In the genomic region with DNA sequence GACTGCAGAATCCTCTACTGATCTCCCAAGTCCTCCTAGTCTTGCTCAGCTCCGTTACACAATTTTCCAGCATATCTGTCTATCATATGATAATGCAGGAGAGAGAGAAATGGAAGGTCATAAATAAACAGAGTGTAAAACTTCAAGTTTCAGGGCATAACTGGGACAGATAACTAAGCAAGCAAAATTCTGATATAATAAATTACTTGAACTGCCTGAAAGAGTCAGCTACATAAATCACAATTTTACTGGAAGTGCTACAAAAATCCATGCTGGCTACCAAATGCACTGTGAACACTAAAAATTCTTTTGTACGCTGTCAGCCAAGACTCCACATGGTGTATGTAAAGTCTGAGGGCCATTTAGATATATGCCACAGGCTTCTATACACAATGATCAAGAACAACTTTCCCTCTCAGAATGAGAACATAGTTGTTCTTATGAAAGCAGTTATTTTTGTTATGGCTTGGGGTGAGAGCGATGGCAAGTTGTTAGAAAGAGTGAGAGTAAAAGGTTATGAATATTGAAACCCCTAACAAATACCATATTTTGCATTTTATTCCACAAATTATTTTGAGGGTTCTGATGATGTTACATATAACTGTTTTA, we compare ENCODE assay signal across 20 cellular contexts. TPM values are rescaled to one million over a fixed set of nuclear protein-coding genes. Genes with fewer than 3 reads are reported as not detected.
DNase-seq lines count a peak whose midpoint lies in the region; ATAC-seq and TF ChIP-seq lines count a peak whose summit lies in the region.
"Had no signal": no experiment of that assay in that cellular context is flagged by ENCODE, and none has a peak within 500 bp of the region (broad histone marks: within the 10 kb centered on the region; RNA-seq: fewer than 3 reads in every experiment).

No MANE protein-coding gene starts in this region.

- POLR2A ChIA-PET in HEK293T (lab: Yijun Ruan, JAX), result no interaction called here

- H2AK5ac ChIP-seq in mesenchymal stem cell (ENCODE audit: low read length, severe bottlenecking), result no peak overlapping the region

- no peak overlapping the region for H3K18ac ChIP-seq in mesenchymal stem cell (ENCODE audit: low read depth in 1 of 2, low read length in 2 of 2)

- no peaks in the 10 kb centered on the region for H3F3A ChIP-seq in GM23248 (ENCODE audit: insufficient read depth)

- ATAC-seq in HG03039 (IDR thresholded peaks at IDR 0.05; ENCODE audit: unreplicated experiment), result no peak
- ATAC-seq: Panc1 had no signal

- WGBS in mesenchymal stem cell, result no CpG with 5 or more reads among the region's 3 CpGs
- 13 to 19% methylated on average over 3 of the region's 3 CpGs for WGBS in GM23248 (ENCODE audit: low coverage in 1 of 2, low lambda C conversion rate in 2 of 2, missing lambda C conversion rate in 2 of 2), 2 experiments

- no peaks in the 10 kb centered on the region for H3K79me1 ChIP-seq in mesenchymal stem cell (replicated peaks; ENCODE audit: low read length, poor library complexity, severe bottlenecking)

- H2BK12ac ChIP-seq in mesenchymal stem cell (ENCODE audit: low read length in 2 of 2), result no peak overlapping the region

- no peak overlapping the region for H3K23ac ChIP-seq in mesenchymal stem cell (ENCODE audit: low read length in 2 of 2)

- H2AFZ ChIP-seq in mesenchymal stem cell (ENCODE audit: low read depth, low read length) (no peak overlapping the region), GM23248 (no peak overlapping the region)

- H2BK5ac ChIP-seq in mesenchymal stem cell (ENCODE audit: low read depth, low read length, poor library complexity, severe bottlenecking), result no peak overlapping the region

- H4K91ac ChIP-seq in mesenchymal stem cell (ENCODE audit: low read length), result no peak overlapping the region

- no peaks in the 10 kb centered on the region for H3K9me2 ChIP-seq in GM23248 (ENCODE audit: insufficient read depth)
- H3K9me2 ChIP-seq: SK-N-SH had no signal

- H3K9me3 ChIP-seq in mesenchymal stem cell (ENCODE audit: control insufficient read depth, low read length), result no peaks in the 10 kb centered on the region
- H3K9me3 ChIP-seq in BE2C, result no peaks in the 10 kb centered on the region
- no peaks in the 10 kb centered on the region for H3K9me3 ChIP-seq in GM23248 (ENCODE audit: low read depth)
- H3K9me3 ChIP-seq: SK-N-SH had no signal

- no peak overlapping the region for H3K4me2 ChIP-seq in mesenchymal stem cell (ENCODE audit: low read length, poor library complexity, severe bottlenecking)
- H3K4me2 ChIP-seq in GM23248 (ENCODE audit: unreplicated experiment), result no peak overlapping the region
- H3K4me2 ChIP-seq: SK-N-SH had no signal

- no peak overlapping the region for H2BK15ac ChIP-seq in mesenchymal stem cell (ENCODE audit: low read depth, poor library complexity, severe bottlenecking)

- no peaks in the 10 kb centered on the region for H4K20me1 ChIP-seq in GM23248 (ENCODE audit: insufficient read depth)

- no peak for TF ChIP-seq CTCF in BE2C (IDR thresholded peaks at IDR 0.05; ENCODE audit: low read depth, low read length)

- no peaks in the 10 kb centered on the region for H3K36me3 ChIP-seq in mesenchymal stem cell (ENCODE audit: control insufficient read depth in 1 of 2, insufficient read depth in 2 of 2, low read depth in 1 of 2, low read length in 2 of 2)
- H3K36me3 ChIP-seq in BE2C, result no peaks in the 10 kb centered on the region
- no peaks in the 10 kb centered on the region for H3K36me3 ChIP-seq in GM23248 (ENCODE audit: low read depth)

- H3K9ac ChIP-seq in mesenchymal stem cell (ENCODE audit: low read length) (no peak overlapping the region), GM23248 (no peak overlapping the region)
- H3K9ac ChIP-seq: SK-N-SH had no signal

- H3K27me3 ChIP-seq in mesenchymal stem cell (ENCODE audit: control insufficient read depth in 1 of 2, insufficient read depth in 1 of 2, low read length in 2 of 2) (peaks cover 0 to 10% of the 10 kb centered on the region in 2 experiments), BE2C (no peaks in the 10 kb centered on the region), GM23248 (replicated peaks; ENCODE audit: insufficient read depth) (peaks cover 31% of the 10 kb centered on the region)

- H3K27ac ChIP-seq in mesenchymal stem cell (ENCODE audit: low read length, poor library complexity, severe bottlenecking) (no peak overlapping the region), GM23248 (no peak overlapping the region), caudate nucleus (ENCODE audit: low read depth, low read length) (no peak overlapping the region)
- H3K27ac ChIP-seq: HL-60 had no signal

- H3K4me3 ChIP-seq in mesenchymal stem cell (ENCODE audit: insufficient read depth in 1 of 2, low read depth in 1 of 2, low read length in 2 of 2) (no peak overlapping the region), BE2C (ENCODE audit: low read depth, low read length) (no peak overlapping the region), GM23248 (no peak overlapping the region)

- no peaks in the 10 kb centered on the region for H3K79me2 ChIP-seq in GM23248 (ENCODE audit: insufficient read depth)

- H3K14ac ChIP-seq in mesenchymal stem cell (ENCODE audit: low read length in 2 of 2), result no peak overlapping the region

- no peak overlapping the region for H3K4ac ChIP-seq in mesenchymal stem cell (ENCODE audit: low read depth in 1 of 2, low read length in 2 of 2)

- H3K4me1 ChIP-seq in mesenchymal stem cell (ENCODE audit: control insufficient read depth, insufficient read depth, low read depth, low read length), result peaks cover 2% of the 10 kb centered on the region
- no peaks in the 10 kb centered on the region for H3K4me1 ChIP-seq in BE2C
- H3K4me1 ChIP-seq in GM23248 (ENCODE audit: insufficient read depth), result no peaks in the 10 kb centered on the region

- in situ Hi-C loops in GM23248 (cut with MboI), result no loop called here

- H4K8ac ChIP-seq in mesenchymal stem cell (ENCODE audit: low read length), result no peak overlapping the region

- no peak overlapping the region for H2BK120ac ChIP-seq in mesenchymal stem cell (ENCODE audit: low read depth, low read length)

- CTCF ChIA-PET in HEK293T (lab: Yijun Ruan, JAX), result no interaction called here

- DNase-seq in HEK293T (ENCODE audit: extremely low spot score) (no peak), amniotic epithelial cell (ENCODE audit: low read depth) (peak; percentile 68), mesenchymal stem cell (peak; percentile 21), BE2C (no peak), GM23248 (no peak), caudate nucleus (lab: John Stamatoyannopoulos, UW) (no peak)
- DNase-seq: Calu3; CD4-positive, alpha-beta memory T cell; DMS79; NCI-H1436 treated with DMSO at 0.1 percent for 48 hours; NCI-H2029 treated with DMSO at 0.1 percent for 48 hours; NCI-H2171 treated with DMSO at 0.1 percent for 48 hours; NCI-H510A treated with DMSO at 0.1 percent for 48 hours; Right ventricle myocardium superior; SK-N-SH; T-helper 1 cell had no signal

TF ChIP-seq in HEK293T, 16 proteins besides CTCF, POLR2A, EP300 and RAD21:
- TF ChIP-seq, protein P1, sequence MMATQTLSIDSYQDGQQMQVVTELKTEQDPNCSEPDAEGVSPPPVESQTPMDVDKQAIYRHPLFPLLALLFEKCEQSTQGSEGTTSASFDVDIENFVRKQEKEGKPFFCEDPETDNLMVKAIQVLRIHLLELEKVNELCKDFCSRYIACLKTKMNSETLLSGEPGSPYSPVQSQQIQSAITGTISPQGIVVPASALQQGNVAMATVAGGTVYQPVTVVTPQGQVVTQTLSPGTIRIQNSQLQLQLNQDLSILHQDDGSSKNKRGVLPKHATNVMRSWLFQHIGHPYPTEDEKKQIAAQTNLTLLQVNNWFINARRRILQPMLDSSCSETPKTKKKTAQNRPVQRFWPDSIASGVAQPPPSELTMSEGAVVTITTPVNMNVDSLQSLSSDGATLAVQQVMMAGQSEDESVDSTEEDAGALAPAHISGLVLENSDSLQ (IDR thresholded peaks at IDR 0.05), result peak; percentile 85
- no peak for TF ChIP-seq SP1 (IDR thresholded peaks at IDR 0.05)
- TF ChIP-seq NFRKB (IDR thresholded peaks at IDR 0.05), result no peak

RNA-seq across cellular contexts. Expression of a gene that starts 41.1 kb away (rescaled TPM):
- 0.47 TPM for polyA plus RNA-seq in mesenchymal stem cell (2013, experiment 1 of 2)
- polyA plus RNA-seq in mesenchymal stem cell (2013, experiment 2 of 2), result 0.97 TPM
- polyA plus RNA-seq in BE2C (2012; ENCODE audit: insufficient read depth, insufficient read length, low read depth), result 0.71 TPM
- total RNA-seq in GM23248 (2014; rRNA removed; shearing (Covaris generic)), result not detected in 2 replicates
- not detected in 2 replicates for polyA plus RNA-seq in GM23248 (2016; fragmentation: Nextera tagmentation; extraction: Ambion mirVana)
- total RNA-seq: B cell had no signal

Comparison
In these comparisons a context has a peak if more than half of its experiments do, and no peak if none do; other contexts are left out.
1. DNase-seq: peak in amniotic epithelial cell (single experiment) and mesenchymal stem cell (single experiment); none in HEK293T (single experiment), BE2C (single experiment), GM23248 (single experiment) and caudate nucleus (0 of 61).